Comparison of ENCODE assay signal across 25 cellular contexts in genomic region chr2:14552286-14552685, GRCh38.
"Had no signal": no experiment of that assay in that cellular context is flagged by ENCODE, and none has a peak within 500 bp of the region (broad histone marks: within the 10 kb centered on the region; RNA-seq: fewer than 3 reads in every experiment).

No MANE protein-coding gene starts in this region.

- H3K9me3 ChIP-seq: stomach, suprapubic skin, thoracic aorta, thyroid gland, tibial artery, tibial nerve, transverse colon, upper lobe of left lung, upper lobe of right lung, uterus, vagina had no signal

- DNase-seq: stimulated activated CD4-positive, alpha-beta T cell treated with anti-CD3 and anti-CD28 coated beads, Interleukin-2, amount 100 ng/mL, for 24 hours; stimulated activated CD4-positive, alpha-beta T cell treated with anti-CD3 and anti-CD28 coated beads, Interleukin-2, amount 100 ng/mL, for 48 hours; stimulated activated CD4-positive, alpha-beta T cell treated with anti-CD3 and anti-CD28 coated beads, Interleukin-4, amount 100 ng/mL, for 1 hour; stimulated activated CD4-positive, alpha-beta T cell treated with anti-CD3 and anti-CD28 coated beads, Interleukin-4, amount 100 ng/mL, for 24 hours; stimulated activated CD4-positive, alpha-beta T cell treated with anti-CD3 and anti-CD28 coated beads, Interleukin-4, amount 100 ng/mL, for 4 hours; stimulated activated CD8-positive, alpha-beta memory T cell treated with anti-CD3 and anti-CD28 coated beads, Interleukin-4, amount 100 ng/mL, for 48 hours; stimulated activated naive B cell treated with anti-CD40 and anti-IgM and Interleukin-4, amounts not matched to agents 10 μg/mL and 1 μg/mL and 100 μg/mL, for 72 hours; stimulated activated naive CD4-positive, alpha-beta T cell; stimulated activated naive CD4-positive, alpha-beta T cell treated with Interleukin-2 at 50 U/mL for 16 hours; stimulated activated naive CD8-positive, alpha-beta T cell treated with anti-CD3 and anti-CD28 coated beads, Interleukin-15, amount 100 ng/mL, for 72 hours; stimulated activated naive CD8-positive, alpha-beta T cell treated with anti-CD3 and anti-CD28 coated beads, Interleukin-15, Interleukin-2, amounts not matched to agents 100 U/mL and 50 U/mL, for 24 hours; stomach; substantia nigra; thyroid gland; tibial artery; transverse colon; upper lobe of left lung; upper lobe of right lung; uterus had no signal

- H3K4me1 ChIP-seq: stomach, thyroid gland, tibial artery, tibial nerve, upper lobe of left lung, upper lobe of right lung, uterus had no signal

- H3K4me3 ChIP-seq: stomach, suprapubic skin, thoracic aorta, thyroid gland, tibial artery, tibial nerve, transverse colon, upper lobe of left lung, upper lobe of right lung, uterus, vagina had no signal

- H3K36me3 ChIP-seq: stomach, suprapubic skin, thoracic aorta, thyroid gland, tibial artery, tibial nerve, transverse colon, upper lobe of left lung, upper lobe of right lung, uterus, vagina had no signal

- H3K27ac ChIP-seq: stomach, suprapubic skin, thoracic aorta, thyroid gland, tibial artery, tibial nerve, transverse colon, upper lobe of left lung, upper lobe of right lung, uterus, vagina had no signal

- ATAC-seq: stimulated activated effector memory CD8-positive, alpha-beta T cell treated with anti-CD3 and anti-CD28 coated beads, Interleukin-12 subunit alpha, Interleukin-12 subunit beta, amount 100 ng/mL, for 72 hours; stimulated activated memory B cell treated with anti-CD40 and anti-IgM and Interleukin-4, amounts not matched to agents 10 μg/mL and 1 μg/mL and 100 μg/mL, for 72 hours; stimulated activated naive B cell treated with anti-CD40 and anti-IgM and Interleukin-4, amounts not matched to agents 10 μg/mL and 1 μg/mL and 100 μg/mL, for 72 hours; stimulated activated naive CD8-positive, alpha-beta T cell treated with anti-CD3 and anti-CD28 coated beads, Interleukin-15, amount 100 ng/mL, for 72 hours; stimulated activated naive CD8-positive, alpha-beta T cell treated with anti-CD3 and anti-CD28 coated beads, Interleukin-15, Interleukin-2, amounts not matched to agents 100 U/mL and 50 U/mL, for 24 hours; upper lobe of right lung had no signal

- H3K27me3 ChIP-seq: stomach, suprapubic skin, thyroid gland, tibial artery, tibial nerve, transverse colon, upper lobe of left lung, upper lobe of right lung, uterus, vagina had no signal
